ENCODE assay signal across 21 cellular contexts in genomic region chr16:58582971-58583765, GRCh38. TPM values are rescaled to one million over a fixed set of nuclear protein-coding genes. Genes with fewer than 3 reads are reported as not detected.
DNase-seq lines count a peak whose midpoint lies in the region; ATAC-seq, FAIRE-seq and TF ChIP-seq lines count a peak whose summit lies in the region.
"Had no signal": no experiment of that assay in that cellular context is flagged by ENCODE, and none has a peak within 500 bp of the region (broad histone marks: within the 10 kb centered on the region; RNA-seq: fewer than 3 reads in every experiment).

No MANE protein-coding gene starts in this region.

- H3K4me3 ChIP-seq in A549 (no peak overlapping the region), sigmoid colon (no peak overlapping the region), prostate gland (no peak overlapping the region)
- H3K4me3 ChIP-seq: body of pancreas, dorsolateral prefrontal cortex, heart left ventricle, suprapubic skin had no signal

- peaks cover 6% of the 10 kb centered on the region for H3K4me1 Mint-ChIP-seq in activated CD8-positive, alpha-beta T cell treated with anti-CD3 and anti-CD28 coated beads, Interleukin-2, amount 10 ng/mL, durations not matched to agents 7 days and 5 days (ENCODE audit: low read depth)

- TF ChIP-seq RAD21 in A549 (conservative IDR thresholded peaks at IDR 0.05 in 1 of 2, IDR thresholded peaks at IDR 0.05 in 1 of 2) = no peak

- H3K27ac ChIP-seq in A549 (no peak overlapping the region), sigmoid colon (no peak overlapping the region), prostate gland (no peak overlapping the region)
- H3K27ac ChIP-seq: body of pancreas, dorsolateral prefrontal cortex, heart left ventricle, suprapubic skin had no signal

- DNase-seq in A549 (ENCODE audit: low read depth in 1 of 2, low spot score in 1 of 2) = no peak
- peak; percentile 5 for DNase-seq in HT1080 (ENCODE audit: low read depth)
- no peak for DNase-seq in activated CD8-positive, alpha-beta T cell treated with anti-CD3 and anti-CD28 coated beads, Interleukin-2, amount 10 ng/mL, durations not matched to agents 7 days and 5 days
- peak; percentile 33 for DNase-seq in fibroblast of gingiva (ENCODE audit: low read depth)
- no peak for DNase-seq in sigmoid colon
- DNase-seq in NCI-H146 (lab: John Stamatoyannopoulos, UW) = no peak
- DNase-seq in prostate gland (ENCODE audit: low spot score) = no peak
- no peak for DNase-seq in ureter (ENCODE audit: low spot score)
- DNase-seq: activated effector memory CD4-positive, alpha-beta T cell treated with anti-CD3 and anti-CD28 coated beads, Interleukin-2, amount 50 U/mL, for 16 hours; body of pancreas; Caco-2; dorsolateral prefrontal cortex; heart left ventricle; islet precursor cell; midbrain; NCI-H526 treated with DMSO at 0.1 percent for 48 hours; right cardiac atrium; SK-N-SH; stimulated activated CD4-positive, alpha-beta T cell treated with anti-CD3 and anti-CD28 coated beads, Interleukin-1b, Interleukin-23, amount 100 ng/mL, for 48 hours had no signal

- peaks cover 70% of the 10 kb centered on the region for H3K36me3 Mint-ChIP-seq in activated CD8-positive, alpha-beta T cell treated with anti-CD3 and anti-CD28 coated beads, Interleukin-2, amount 10 ng/mL, durations not matched to agents 7 days and 5 days (ENCODE audit: low read depth)

- intact Hi-C loops in sigmoid colon (cut with DNase I) = no loop called here
- intact Hi-C loops in prostate gland (cut with DNase I) = no loop called here

- no peak overlapping the region for H3K27ac Mint-ChIP-seq in activated CD8-positive, alpha-beta T cell treated with anti-CD3 and anti-CD28 coated beads, Interleukin-2, amount 10 ng/mL, durations not matched to agents 7 days and 5 days

- no peak for FAIRE-seq in A549 (lab: Jason Lieb, UNC)
- FAIRE-seq: H1 had no signal

- H3K4me3 Mint-ChIP-seq in activated CD8-positive, alpha-beta T cell treated with anti-CD3 and anti-CD28 coated beads, Interleukin-2, amount 10 ng/mL, durations not matched to agents 7 days and 5 days = no peak overlapping the region

- TF ChIP-seq CTCF in A549 (IDR thresholded peaks at IDR 0.05) (no peak), sigmoid colon (IDR thresholded peaks at IDR 0.05) (no peak), prostate gland (IDR thresholded peaks at IDR 0.05) (no peak)

- no peaks in the 10 kb centered on the region for H3K27me3 Mint-ChIP-seq in activated CD8-positive, alpha-beta T cell treated with anti-CD3 and anti-CD28 coated beads, Interleukin-2, amount 10 ng/mL, durations not matched to agents 7 days and 5 days (ENCODE audit: low read depth)

- H3K4me1 ChIP-seq in A549 = no peaks in the 10 kb centered on the region
- H3K4me1 ChIP-seq in sigmoid colon = no peaks in the 10 kb centered on the region
- no peaks in the 10 kb centered on the region for H3K4me1 ChIP-seq in prostate gland (replicated peaks)
- H3K4me1 ChIP-seq: body of pancreas, Caco-2 had no signal

- H3K27me3 ChIP-seq in sigmoid colon (no peaks in the 10 kb centered on the region), prostate gland (replicated peaks; ENCODE audit: insufficient read depth) (no peaks in the 10 kb centered on the region)
- H3K27me3 ChIP-seq: body of pancreas, dorsolateral prefrontal cortex, heart left ventricle, suprapubic skin had no signal

- 93% methylated on average over 8 of the region's 8 CpGs for WGBS in A549 (ENCODE audit: missing lambda C conversion rate)
- WGBS in sigmoid colon, 2 donors = 93 to 94% methylated on average over 8 of the region's 8 CpGs
- WGBS in prostate gland = 88% methylated on average over 8 of the region's 8 CpGs

- H3K36me3 ChIP-seq in sigmoid colon (peaks cover 14 to 97% (median 71%) of the 10 kb centered on the region in 4 donors), prostate gland (peaks cover 0 to 7% of the 10 kb centered on the region in 2 donors)

- no peaks in the 10 kb centered on the region for H3K9me3 Mint-ChIP-seq in activated CD8-positive, alpha-beta T cell treated with anti-CD3 and anti-CD28 coated beads, Interleukin-2, amount 10 ng/mL, durations not matched to agents 7 days and 5 days (ENCODE audit: insufficient read depth)

- H3K4me2 ChIP-seq in A549 = no peak overlapping the region
- H3K4me2 ChIP-seq: SK-N-SH had no signal

- CTCF ChIA-PET in A549 (lab: Yijun Ruan, JAX) = interaction anchor here (0.6 kb wide), 1 partner anchor 43 kb away, joined by 3 read pairs; no protein-coding TSS in a partner anchor
- CTCF ChIA-PET in activated CD8-positive, alpha-beta T cell treated with anti-CD3 and anti-CD28 coated beads, Interleukin-2, amount 10 ng/mL, durations not matched to agents 7 days and 5 days (lab: Charles Lee) = interaction anchor here (1.2 kb wide), 1 partner anchor 70 kb away, joined by 4 read pairs; no protein-coding TSS in a partner anchor

- no peaks in the 10 kb centered on the region for H3K9me3 ChIP-seq in A549
- no peaks in the 10 kb centered on the region for H3K9me3 ChIP-seq in sigmoid colon
- no peaks in the 10 kb centered on the region for H3K9me3 ChIP-seq in prostate gland
- H3K9me3 ChIP-seq: body of pancreas, Caco-2, heart left ventricle, SK-N-SH, suprapubic skin had no signal

- TF ChIP-seq EP300 in A549 (IDR thresholded peaks at IDR 0.05) (no peak), sigmoid colon (IDR thresholded peaks at IDR 0.05) (no peak)

- TF ChIP-seq POLR2A in A549 (IDR thresholded peaks at IDR 0.05; ENCODE audit: low read length) (no peak), sigmoid colon (IDR thresholded peaks at IDR 0.05) (no peak), prostate gland (IDR thresholded peaks at IDR 0.05) (no peak)

- no peak for ATAC-seq in A549
- peak; percentile 36 for ATAC-seq in activated CD8-positive, alpha-beta T cell treated with anti-CD3 and anti-CD28 coated beads, Interleukin-2, amount 10 ng/mL, durations not matched to agents 7 days and 5 days
- ATAC-seq: body of pancreas had no signal

- POLR2A ChIA-PET in A549 (lab: Yijun Ruan, JAX) = no interaction called here
- POLR2A ChIA-PET in activated CD8-positive, alpha-beta T cell treated with anti-CD3 and anti-CD28 coated beads, Interleukin-2, amount 10 ng/mL, durations not matched to agents 7 days and 5 days (lab: Charles Lee) = interaction anchor here (0.6 kb wide), 1 partner anchor 53 kb away, joined by 5 read pairs; no protein-coding TSS in a partner anchor

TF ChIP-seq in A549, 52 proteins besides CTCF, POLR2A, EP300 and RAD21:
- TF ChIP-seq HMGXB4 (CRISPR knock-in tag; IDR thresholded peaks at IDR 0.05; ENCODE audit: borderline replicate concordance) (no peak), CEBPB (IDR thresholded peaks at IDR 0.05) (peak; percentile 22 to 45; a peak in 2 of 4 replicates), BCL3 (IDR thresholded peaks at IDR 0.05) (no peak), TFCP2L1 (CRISPR knock-in tag; IDR thresholded peaks at IDR 0.05) (no peak)

RNA-seq across cellular contexts. Expression of gene CNOT1, which starts 46.5 kb away (rescaled TPM):
- polyA plus RNA-seq in A549 (2011; rRNA removed) (226 and 324 TPM in 2 replicates), A549 (2017; fragmentation: RNase III; extraction: RNeasy Plus Mini Kit Qiagen cat#74134 plus additional on column Dnase treatment) (116 to 128 TPM (median 119 TPM) in 3 replicates), sigmoid colon (100 to 1,000 TPM in 1 of 3 donors, 10 to 100 TPM in 2; 61.3 to 110 (median 65.0) TPM)
- 103 and 138 TPM in 2 replicates for polyA plus RNA-seq in A549 (2012; cell fraction: cytosol; rRNA removed)
- 118 and 168 TPM in 2 replicates for polyA plus RNA-seq in A549 (2012; cell fraction: nucleus; rRNA removed)
- polyA minus RNA-seq in A549 (2011; rRNA and poly(A)+ RNA removed) = 1,132 and 1,276 TPM in 2 replicates
- total RNA-seq in HT1080 (2014; rRNA removed; shearing (Covaris generic)) = 136 and 153 TPM in 2 replicates
- 100 and 107 TPM in 2 replicates for polyA plus RNA-seq in HT1080 (2015; cell fraction: cytosol; rRNA removed)
- polyA plus RNA-seq in HT1080 (2015; cell fraction: nucleus; rRNA removed) = 138 and 139 TPM in 2 replicates
- 100 to 1,000 TPM; 262 TPM for total RNA-seq in activated CD8-positive, alpha-beta T cell treated with anti-CD3 and anti-CD28 coated beads, Interleukin-2, amount 10 ng/mL, durations not matched to agents 7 days and 5 days
- total RNA-seq in sigmoid colon (100 to 1,000 TPM in 1 of 4 donors, 10 to 100 TPM in 3; 70.1 to 112 (median 84.2) TPM), prostate gland (100 to 1,000 TPM; 102 to 190 TPM), ureter (230 TPM)

Comparison
In these comparisons a context has a peak if more than half of its experiments do, and no peak if none do; other contexts are left out.
1. DNase-seq: peak in HT1080 (single experiment) and fibroblast of gingiva (single experiment); none in A549 (0 of 2), activated CD8-positive, alpha-beta T cell treated with anti-CD3 and anti-CD28 coated beads, Interleukin-2, amount 10 ng/mL, durations not matched to agents 7 days and 5 days (single experiment), sigmoid colon (single experiment), NCI-H146 (single experiment), prostate gland (single experiment) and ureter (single experiment).